20 cellular contexts compared by ENCODE assay signal in the genomic region with DNA sequence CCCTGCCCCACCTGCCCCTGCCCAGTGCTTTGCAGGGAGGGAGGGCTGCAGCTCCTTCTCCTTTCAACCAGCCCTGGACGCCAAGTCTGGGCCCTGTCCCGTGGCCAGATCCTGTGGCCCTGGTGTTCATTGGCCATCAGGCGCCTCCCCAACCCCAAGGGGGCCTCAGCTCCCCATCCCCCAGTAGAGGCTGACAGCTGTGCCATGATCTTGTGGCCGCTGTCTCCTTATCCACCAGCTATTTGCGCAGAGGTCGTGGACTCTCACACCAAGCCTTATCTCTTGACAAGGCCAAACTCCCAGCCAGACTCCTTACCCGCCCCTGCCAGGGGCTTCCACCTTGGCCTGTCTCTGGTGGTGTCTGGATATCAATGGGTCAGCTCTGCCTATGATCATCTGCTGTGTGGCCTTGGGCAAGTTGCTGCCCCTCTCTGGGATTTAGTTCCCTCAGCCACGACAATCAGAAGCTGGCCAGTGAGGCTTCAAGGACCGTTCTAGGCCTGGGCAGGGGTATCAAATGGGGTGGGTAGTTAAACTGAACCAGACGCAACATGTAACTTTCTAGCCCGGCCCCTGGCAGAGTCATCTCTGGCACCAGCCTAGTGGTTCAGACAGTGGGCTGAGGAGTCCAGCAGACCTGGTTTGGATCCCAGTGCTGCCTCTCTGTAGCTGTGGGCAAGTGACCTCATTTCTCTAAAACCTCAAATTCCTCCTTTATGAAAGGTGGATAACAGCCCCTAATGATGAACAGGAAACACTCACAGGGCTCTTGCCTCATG. TPM values are rescaled to one million over a fixed set of nuclear protein-coding genes. Genes with fewer than 3 reads are reported as not detected.
A peak's percentile ranks its signal among the peaks of the same experiment; 100 is the strongest.
DNase-seq lines count a peak whose midpoint lies in the region; ATAC-seq, FAIRE-seq and TF ChIP-seq lines count a peak whose summit lies in the region.
"Had no signal": no experiment of that assay in that cellular context is flagged by ENCODE, and none has a peak within 500 bp of the region (broad histone marks: within the 10 kb centered on the region; RNA-seq: fewer than 3 reads in every experiment).

No MANE protein-coding gene starts in this region.

- no peaks in the 10 kb centered on the region for H3K9me3 ChIP-seq in HepG2 (ENCODE audit: low read length)
- no peaks in the 10 kb centered on the region for H3K9me3 ChIP-seq in right lobe of liver
- no peaks in the 10 kb centered on the region for H3K9me3 ChIP-seq in SJCRH30 (replicated peaks)
- no peaks in the 10 kb centered on the region for H3K9me3 ChIP-seq in T-helper 17 cell (ENCODE audit: control insufficient read depth, low read length, poor library complexity, severe bottlenecking)
- H3K9me3 ChIP-seq: heart left ventricle, transverse colon had no signal

- peaks cover 7 to 25% of the 10 kb centered on the region in 2 experiments; a peak in 4 of 5 replicates for H3K27me3 ChIP-seq in HepG2 (ENCODE audit: control insufficient read depth in 1 of 2, insufficient read depth in 2 of 2, low read length in 2 of 2)
- H3K27me3 ChIP-seq in right lobe of liver, result no peaks in the 10 kb centered on the region
- peaks cover 3% of the 10 kb centered on the region; the same call in 1 of the 2 replicates for H3K27me3 ChIP-seq in SJCRH30

- H4K20me1 ChIP-seq in HepG2 (ENCODE audit: insufficient read depth, low read length), result no peaks in the 10 kb centered on the region

- CTCF ChIA-PET in HepG2 (lab: Yijun Ruan, JAX; ENCODE audit: low intra/inter-chr PET ratio, low total read pairs), result interaction anchor here (0.9 kb wide), 1 partner anchor 59 kb away, joined by 3 read pairs; no protein-coding TSS in a partner anchor

- H3K36me3 ChIP-seq in HepG2 (replicated peaks in 1 of 2; ENCODE audit: control insufficient read depth in 1 of 2, insufficient read depth in 2 of 2, low read length in 2 of 2), result no peaks in the 10 kb centered on the region
- H3K36me3 ChIP-seq in right lobe of liver, result no peaks in the 10 kb centered on the region
- H3K36me3 ChIP-seq in SJCRH30, result no peaks in the 10 kb centered on the region
- H3K36me3 ChIP-seq: heart left ventricle, transverse colon had no signal

- H3K4me1 ChIP-seq in HepG2 (ENCODE audit: insufficient read depth, low read length) (peaks cover 42% of the 10 kb centered on the region), right lobe of liver (no peaks in the 10 kb centered on the region), SJCRH30 (peaks cover 26% of the 10 kb centered on the region)

- no peaks in the 10 kb centered on the region for H3K36me3 Mint-ChIP-seq in dendritic cell treated with granulocyte-macrophage colony-stimulating factor and Interleukin-4, amounts not matched to agents 40 ng/mL and 50 ng/mL, for 4 days (ENCODE audit: low read depth)
- peaks cover 3% of the 10 kb centered on the region for H3K36me3 Mint-ChIP-seq in T-helper 17 cell (ENCODE audit: low read depth)
- H3K36me3 Mint-ChIP-seq: CD4-positive, alpha-beta memory T cell had no signal

- TF ChIP-seq EP300 in HepG2 (IDR thresholded peaks at IDR 0.05; ENCODE audit: low read depth in 2 of 2, low read length in 2 of 2), result no peak
- TF ChIP-seq EP300 in HepG2 (CRISPR knock-in tag; IDR thresholded peaks at IDR 0.05; ENCODE audit: borderline replicate concordance), result no peak

- H3K27me3 Mint-ChIP-seq in dendritic cell treated with granulocyte-macrophage colony-stimulating factor and Interleukin-4, amounts not matched to agents 40 ng/mL and 50 ng/mL, for 4 days, result peaks cover 18% of the 10 kb centered on the region
- H3K27me3 Mint-ChIP-seq in T-helper 17 cell, result peaks cover 26% of the 10 kb centered on the region

- H3K4me2 ChIP-seq in HepG2 (ENCODE audit: low read depth, low read length), result peak overlapping the region; percentile 13; the same call in 1 of the 2 replicates

- POLR2A ChIA-PET in HepG2 (lab: Yijun Ruan, JAX), result interaction anchor here (0.8 kb wide), 1 partner anchor 13 kb away, joined by 3 read pairs; no protein-coding TSS in a partner anchor

- no peak for FAIRE-seq in HepG2 (lab: Jason Lieb, UNC)
- FAIRE-seq: G401.6, keratinocyte had no signal

- no peaks in the 10 kb centered on the region for H3K79me2 ChIP-seq in HepG2 (ENCODE audit: insufficient read depth, low read length)

- peaks cover 45% of the 10 kb centered on the region for H3K4me1 Mint-ChIP-seq in dendritic cell treated with granulocyte-macrophage colony-stimulating factor and Interleukin-4, amounts not matched to agents 40 ng/mL and 50 ng/mL, for 4 days (ENCODE audit: low read depth)
- H3K4me1 Mint-ChIP-seq in T-helper 17 cell, result peaks cover 23% of the 10 kb centered on the region

- 0% methylated on average over 1 of the region's 11 CpGs for WGBS in HepG2 (ENCODE audit: low lambda C conversion rate)
- 80% methylated on average over 1 of the region's 11 CpGs for WGBS in right lobe of liver (ENCODE audit: insufficient coverage, low coverage, low lambda C conversion rate, missing lambda C conversion rate)

- in situ Hi-C loops in HepG2 (cut with HindIII; ENCODE audit: extremely low pct_ligation_motif_present, low pct_unique_long_range_greater_than_20kb), result no loop called here

- TF ChIP-seq CTCF in HepG2 (CRISPR knock-in tag; IDR thresholded peaks at IDR 0.05), result no peak
- no peak for TF ChIP-seq CTCF in right lobe of liver (IDR thresholded peaks at IDR 0.05)

- DNase-seq in HepG2 (ENCODE audit: low spot score) (no peak), right lobe of liver (no peak), SJCRH30 (peak; percentile 50 to 58), T-helper 17 cell (no peak), NCI-H524 treated with DMSO at 0.1 percent for 48 hours (lab: John Stamatoyannopoulos, UW) (no peak), SHP77 (lab: John Stamatoyannopoulos, UW) (no peak), NCI-H446 treated with DMSO at 0.1 percent for 48 hours (lab: John Stamatoyannopoulos, UW) (no peak)
- DNase-seq: activated B cell treated with CpG ODN at 0.5 μM for 24 hours; activated CD8-positive, alpha-beta memory T cell treated with anti-CD3 and anti-CD28 coated beads for 24 hours; CD4-positive, alpha-beta memory T cell; dermis blood vessel endothelial cell; HCEC 1CT; heart left ventricle; NCI-H2171 treated with DMSO at 0.1 percent for 48 hours; transverse colon had no signal

- intact Hi-C loops in HepG2 (cut with micrococcal nuclease; ENCODE audit: unreplicated experiment), result no loop called here
- intact Hi-C loops in right lobe of liver (cut with DNase I), result no loop called here
- intact Hi-C loops in dendritic cell treated with granulocyte-macrophage colony-stimulating factor and Interleukin-4, amounts not matched to agents 40 ng/mL and 50 ng/mL, for 4 days (cut with micrococcal nuclease), result no loop called here

- ATAC-seq in HepG2, result no peak
- ATAC-seq in right lobe of liver, result no peak
- no peak for ATAC-seq in T-helper 17 cell
- ATAC-seq: activated T-helper 17 cell treated with anti-CD3 and anti-CD28 coated beads, Interleukin-2, amount 50 U/mL, for 72 hours; heart left ventricle had no signal

- H3K9ac ChIP-seq in HepG2 (ENCODE audit: insufficient read depth, low read depth, low read length), result no peak overlapping the region

- BruUV-seq in HepG2 (replicated peaks; lab: Mats Ljungman, UMichigan), result no TSS peak

- H3K27ac ChIP-seq in HepG2 (ENCODE audit: extremely low read length, insufficient read depth, low read length) (no peak overlapping the region), right lobe of liver (no peak overlapping the region), SJCRH30 (peak overlapping the region; percentile 26)
- H3K27ac ChIP-seq: heart left ventricle, SK-N-MC, transverse colon had no signal

- H2AFZ ChIP-seq in HepG2 (ENCODE audit: low read length), result no peak overlapping the region

- no peak for TF ChIP-seq POLR2A in HepG2 (IDR thresholded peaks at IDR 0.05; ENCODE audit: insufficient read depth in 1 of 2, low read depth in 2 of 2, low read length in 2 of 2)
- no peak for TF ChIP-seq POLR2A in right lobe of liver (IDR thresholded peaks at IDR 0.05)

- TF ChIP-seq RAD21 in HepG2 (CRISPR knock-in tag; IDR thresholded peaks at IDR 0.05), result no peak

- H3K9me3 Mint-ChIP-seq in dendritic cell treated with granulocyte-macrophage colony-stimulating factor and Interleukin-4, amounts not matched to agents 40 ng/mL and 50 ng/mL, for 4 days, result no peaks in the 10 kb centered on the region
- H3K9me3 Mint-ChIP-seq: activated B cell treated with CpG ODN at 0.5 μM for 24 hours; activated T-helper 17 cell treated with anti-CD3 and anti-CD28 coated beads, Interleukin-2, amount 50 U/mL, for 72 hours; CD4-positive, alpha-beta memory T cell had no signal

- H3K4me3 ChIP-seq in HepG2 (replicated peaks in 1 of 3; ENCODE audit: insufficient read depth in 1 of 3, low read depth in 2 of 3, low read length in 3 of 3) (no peak overlapping the region), right lobe of liver (no peak overlapping the region), SJCRH30 (no peak overlapping the region)
- H3K4me3 ChIP-seq: heart left ventricle, SK-N-MC, transverse colon had no signal

- H3K27ac Mint-ChIP-seq in dendritic cell treated with granulocyte-macrophage colony-stimulating factor and Interleukin-4, amounts not matched to agents 40 ng/mL and 50 ng/mL, for 4 days, result peak overlapping the region; percentile 37
- no peak overlapping the region for H3K27ac Mint-ChIP-seq in T-helper 17 cell
- H3K27ac Mint-ChIP-seq: activated B cell treated with CpG ODN at 0.5 μM for 24 hours; activated T-helper 17 cell treated with anti-CD3 and anti-CD28 coated beads, Interleukin-2, amount 50 U/mL, for 72 hours had no signal

- H3K4me3 Mint-ChIP-seq in dendritic cell treated with granulocyte-macrophage colony-stimulating factor and Interleukin-4, amounts not matched to agents 40 ng/mL and 50 ng/mL, for 4 days, result no peak overlapping the region
- H3K4me3 Mint-ChIP-seq in T-helper 17 cell, result no peak overlapping the region
- H3K4me3 Mint-ChIP-seq: activated B cell treated with CpG ODN at 0.5 μM for 24 hours; activated T-helper 17 cell treated with anti-CD3 and anti-CD28 coated beads, Interleukin-2, amount 50 U/mL, for 72 hours had no signal

RNA-seq across cellular contexts. Expression of a gene that starts 3.3 kb away (rescaled TPM):
- total RNA-seq in HepG2 (2016; rRNA removed; fragmentation: Illumina TruSeq; extraction: Trizol) (0.04 and 0.24 TPM in 2 replicates), right lobe of liver (under 1 TPM; 0.18 to 0.74 (median 0.52) TPM), T-helper 17 cell (under 1 TPM in 1 of 2 donors, not detected in 1; 0.25 TPM)
- total RNA-seq in HepG2 (2016; cell fraction: cytosol; rRNA removed; fragmentation: Illumina TruSeq; extraction: Trizol; ENCODE audit: low read depth), result not detected in 2 replicates
- 0.04 and 0.09 TPM in 2 replicates for total RNA-seq in HepG2 (2016; cell fraction: insoluble cytoplasmic fraction; rRNA removed; fragmentation: Illumina TruSeq; extraction: Trizol)
- total RNA-seq in HepG2 (2016; cell fraction: membrane; rRNA removed; fragmentation: Illumina TruSeq; extraction: Trizol), result 0.06 TPM in 1 of 2 replicates, not detected in the other
- 0.19 and 0.34 TPM in 2 replicates for total RNA-seq in HepG2 (2016; cell fraction: nucleus; rRNA removed; fragmentation: Illumina TruSeq; extraction: Trizol)
- 0.13 and 0.24 TPM in 2 replicates for polyA plus RNA-seq in HepG2 (2011; rRNA removed)
- 0.21 and 0.22 TPM in 2 replicates for polyA plus RNA-seq in HepG2 (2011; cell fraction: cytosol; rRNA removed)
- polyA plus RNA-seq in HepG2 (2011; cell fraction: nucleus; rRNA removed), result 0.52 and 0.53 TPM in 2 replicates
- 0.13 and 0.17 TPM in 2 replicates for polyA plus RNA-seq in HepG2 (2012)
- polyA plus RNA-seq in HepG2 (2016; cell fraction: cytosol; fragmentation: Illumina TruSeq; extraction: Trizol; ENCODE audit: low read depth), result not detected in 2 replicates
- polyA plus RNA-seq in HepG2 (2016; cell fraction: insoluble cytoplasmic fraction; fragmentation: Illumina TruSeq; extraction: Trizol; ENCODE audit: low read depth), result 0.10 TPM in 1 of 2 replicates, not detected in the other
- 0.03 TPM in 1 of 2 replicates, not detected in the other for polyA plus RNA-seq in HepG2 (2016; cell fraction: membrane; fragmentation: Illumina TruSeq; extraction: Trizol; ENCODE audit: low read depth)
- polyA plus RNA-seq in HepG2 (2016; cell fraction: nucleus; fragmentation: Illumina TruSeq; extraction: Trizol; ENCODE audit: insufficient read depth, low read depth), result 0.20 TPM in 1 of 2 replicates, not detected in the other
- 0.07 and 0.52 TPM in 2 replicates for polyA minus RNA-seq in HepG2 (2011; rRNA and poly(A)+ RNA removed; ENCODE audit: low replicate concordance)
- 0.20 and 0.26 TPM in 2 replicates for polyA minus RNA-seq in HepG2 (2011; cell fraction: cytosol; rRNA and poly(A)+ RNA removed)
- polyA minus RNA-seq in HepG2 (2011; cell fraction: nucleus; rRNA and poly(A)+ RNA removed), result 0.50 and 0.52 TPM in 2 replicates
- total RNA-seq in SJCRH30 (2014; rRNA removed; shearing (Covaris generic)), result 0.45 and 0.51 TPM in 2 replicates
- polyA plus RNA-seq: CD4-positive, alpha-beta memory T cell had no signal

RNA-seq across cellular contexts. Expression of a gene that starts 21.0 kb away (rescaled TPM):
- total RNA-seq in HepG2 (2016; rRNA removed; fragmentation: Illumina TruSeq; extraction: Trizol) (62.4 and 66.7 TPM in 2 replicates), right lobe of liver (10 to 100 TPM; 26.0 to 52.4 (median 30.9) TPM), T-helper 17 cell (10 to 100 TPM; 35.0 to 37.8 TPM)
- total RNA-seq in HepG2 (2016; cell fraction: cytosol; rRNA removed; fragmentation: Illumina TruSeq; extraction: Trizol; ENCODE audit: low read depth), result 33.8 and 35.1 TPM in 2 replicates
- 67.4 and 70.9 TPM in 2 replicates for total RNA-seq in HepG2 (2016; cell fraction: insoluble cytoplasmic fraction; rRNA removed; fragmentation: Illumina TruSeq; extraction: Trizol)
- 51.3 and 59.4 TPM in 2 replicates for total RNA-seq in HepG2 (2016; cell fraction: membrane; rRNA removed; fragmentation: Illumina TruSeq; extraction: Trizol)
- total RNA-seq in HepG2 (2016; cell fraction: nucleus; rRNA removed; fragmentation: Illumina TruSeq; extraction: Trizol), result 32.1 and 40.4 TPM in 2 replicates
- 48.0 and 53.7 TPM in 2 replicates for polyA plus RNA-seq in HepG2 (2011; rRNA removed)
- polyA plus RNA-seq in HepG2 (2011; cell fraction: cytosol; rRNA removed), result 54.6 and 63.8 TPM in 2 replicates
- 23.5 and 23.9 TPM in 2 replicates for polyA plus RNA-seq in HepG2 (2011; cell fraction: nucleus; rRNA removed)
- 39.6 and 48.9 TPM in 2 replicates for polyA plus RNA-seq in HepG2 (2012)
- polyA plus RNA-seq in HepG2 (2016; cell fraction: cytosol; fragmentation: Illumina TruSeq; extraction: Trizol; ENCODE audit: low read depth), result 32.8 and 40.4 TPM in 2 replicates
- polyA plus RNA-seq in HepG2 (2016; cell fraction: insoluble cytoplasmic fraction; fragmentation: Illumina TruSeq; extraction: Trizol; ENCODE audit: low read depth), result 70.8 and 86.6 TPM in 2 replicates
- polyA plus RNA-seq in HepG2 (2016; cell fraction: membrane; fragmentation: Illumina TruSeq; extraction: Trizol; ENCODE audit: low read depth), result 45.9 and 53.3 TPM in 2 replicates
- 58.4 and 69.5 TPM in 2 replicates for polyA plus RNA-seq in HepG2 (2016; cell fraction: nucleus; fragmentation: Illumina TruSeq; extraction: Trizol; ENCODE audit: insufficient read depth, low read depth)
- polyA minus RNA-seq in HepG2 (2011; rRNA and poly(A)+ RNA removed; ENCODE audit: low replicate concordance), result 12.2 and 41.8 TPM in 2 replicates
- 16.1 and 26.3 TPM in 2 replicates for polyA minus RNA-seq in HepG2 (2011; cell fraction: cytosol; rRNA and poly(A)+ RNA removed)
- 10.3 and 14.2 TPM in 2 replicates for polyA minus RNA-seq in HepG2 (2011; cell fraction: nucleus; rRNA and poly(A)+ RNA removed)
- 76.0 and 78.6 TPM in 2 replicates for total RNA-seq in SJCRH30 (2014; rRNA removed; shearing (Covaris generic))

RNA-seq across cellular contexts. Expression of a gene that starts 27.6 kb away (rescaled TPM):
- total RNA-seq in HepG2 (2016; rRNA removed; fragmentation: Illumina TruSeq; extraction: Trizol) (5.5 and 7.2 TPM in 2 replicates), right lobe of liver (10 to 100 TPM; 10.2 to 28.2 (median 15.8) TPM), T-helper 17 cell (100 to 1,000 TPM; 173 to 175 TPM)
- 2.9 and 3.9 TPM in 2 replicates for total RNA-seq in HepG2 (2016; cell fraction: cytosol; rRNA removed; fragmentation: Illumina TruSeq; extraction: Trizol; ENCODE audit: low read depth)
- 6.3 and 7.8 TPM in 2 replicates for total RNA-seq in HepG2 (2016; cell fraction: insoluble cytoplasmic fraction; rRNA removed; fragmentation: Illumina TruSeq; extraction: Trizol)
- 4.2 TPM in 2 replicates for total RNA-seq in HepG2 (2016; cell fraction: membrane; rRNA removed; fragmentation: Illumina TruSeq; extraction: Trizol)
- total RNA-seq in HepG2 (2016; cell fraction: nucleus; rRNA removed; fragmentation: Illumina TruSeq; extraction: Trizol), result 6.1 and 7.9 TPM in 2 replicates
- 5.6 and 6.8 TPM in 2 replicates for polyA plus RNA-seq in HepG2 (2011; rRNA removed)
- polyA plus RNA-seq in HepG2 (2011; cell fraction: cytosol; rRNA removed), result 4.7 and 5.2 TPM in 2 replicates
- polyA plus RNA-seq in HepG2 (2011; cell fraction: nucleus; rRNA removed), result 14.7 and 14.9 TPM in 2 replicates
- polyA plus RNA-seq in HepG2 (2012), result 7.7 and 14.1 TPM in 2 replicates
- polyA plus RNA-seq in HepG2 (2016; cell fraction: cytosol; fragmentation: Illumina TruSeq; extraction: Trizol; ENCODE audit: low read depth), result 1.7 and 2.4 TPM in 2 replicates
- polyA plus RNA-seq in HepG2 (2016; cell fraction: insoluble cytoplasmic fraction; fragmentation: Illumina TruSeq; extraction: Trizol; ENCODE audit: low read depth), result 14.2 and 15.7 TPM in 2 replicates
- polyA plus RNA-seq in HepG2 (2016; cell fraction: membrane; fragmentation: Illumina TruSeq; extraction: Trizol; ENCODE audit: low read depth), result 4.5 and 4.6 TPM in 2 replicates
- 19.3 and 21.5 TPM in 2 replicates for polyA plus RNA-seq in HepG2 (2016; cell fraction: nucleus; fragmentation: Illumina TruSeq; extraction: Trizol; ENCODE audit: insufficient read depth, low read depth)
- 8.3 and 16.3 TPM in 2 replicates for polyA minus RNA-seq in HepG2 (2011; rRNA and poly(A)+ RNA removed; ENCODE audit: low replicate concordance)
- 6.0 and 8.5 TPM in 2 replicates for polyA minus RNA-seq in HepG2 (2011; cell fraction: cytosol; rRNA and poly(A)+ RNA removed)
- 4.0 and 7.2 TPM in 2 replicates for polyA minus RNA-seq in HepG2 (2011; cell fraction: nucleus; rRNA and poly(A)+ RNA removed)
- 91.2 and 96.2 TPM in 2 replicates for total RNA-seq in SJCRH30 (2014; rRNA removed; shearing (Covaris generic))

RNA-seq across cellular contexts. Expression of a gene that starts 39.6 kb away (rescaled TPM):
- 30.6 and 31.7 TPM in 2 replicates for total RNA-seq in HepG2 (2016; rRNA removed; fragmentation: Illumina TruSeq; extraction: Trizol)
- 3.7 and 4.0 TPM in 2 replicates for total RNA-seq in HepG2 (2016; cell fraction: cytosol; rRNA removed; fragmentation: Illumina TruSeq; extraction: Trizol; ENCODE audit: low read depth)
- 28.9 and 29.6 TPM in 2 replicates for total RNA-seq in HepG2 (2016; cell fraction: insoluble cytoplasmic fraction; rRNA removed; fragmentation: Illumina TruSeq; extraction: Trizol)
- 7.7 and 9.6 TPM in 2 replicates for total RNA-seq in HepG2 (2016; cell fraction: membrane; rRNA removed; fragmentation: Illumina TruSeq; extraction: Trizol)
- 12.3 and 14.5 TPM in 2 replicates for total RNA-seq in HepG2 (2016; cell fraction: nucleus; rRNA removed; fragmentation: Illumina TruSeq; extraction: Trizol)
- 36.4 and 36.6 TPM in 2 replicates for polyA plus RNA-seq in HepG2 (2011; rRNA removed)
- 34.1 and 41.6 TPM in 2 replicates for polyA plus RNA-seq in HepG2 (2011; cell fraction: cytosol; rRNA removed)
- polyA plus RNA-seq in HepG2 (2011; cell fraction: nucleus; rRNA removed), result 22.4 and 24.6 TPM in 2 replicates
- polyA plus RNA-seq in HepG2 (2012), result 16.7 and 20.9 TPM in 2 replicates
- polyA plus RNA-seq in HepG2 (2016; cell fraction: cytosol; fragmentation: Illumina TruSeq; extraction: Trizol; ENCODE audit: low read depth), result 2.2 and 2.9 TPM in 2 replicates
- polyA plus RNA-seq in HepG2 (2016; cell fraction: insoluble cytoplasmic fraction; fragmentation: Illumina TruSeq; extraction: Trizol; ENCODE audit: low read depth), result 27.1 and 29.0 TPM in 2 replicates
- polyA plus RNA-seq in HepG2 (2016; cell fraction: membrane; fragmentation: Illumina TruSeq; extraction: Trizol; ENCODE audit: low read depth), result 5.2 and 5.4 TPM in 2 replicates
- 22.0 and 25.1 TPM in 2 replicates for polyA plus RNA-seq in HepG2 (2016; cell fraction: nucleus; fragmentation: Illumina TruSeq; extraction: Trizol; ENCODE audit: insufficient read depth, low read depth)
- polyA minus RNA-seq in HepG2 (2011; rRNA and poly(A)+ RNA removed; ENCODE audit: low replicate concordance), result 25.4 and 32.0 TPM in 2 replicates
- polyA minus RNA-seq in HepG2 (2011; cell fraction: cytosol; rRNA and poly(A)+ RNA removed), result 11.0 and 12.9 TPM in 2 replicates
- 5.2 and 5.3 TPM in 2 replicates for polyA minus RNA-seq in HepG2 (2011; cell fraction: nucleus; rRNA and poly(A)+ RNA removed)
- total RNA-seq in right lobe of liver, result 10 to 100 TPM in 3 of 6 experiments, 1 to 10 TPM in 3; 9.1 to 30.7 (median 14.9) TPM
- 26.7 and 30.4 TPM in 2 replicates for total RNA-seq in SJCRH30 (2014; rRNA removed; shearing (Covaris generic))
- total RNA-seq in T-helper 17 cell, result 10 to 100 TPM; 17.0 to 21.2 TPM

RNA-seq across cellular contexts. Expression of a gene that starts 44.4 kb away (rescaled TPM):
- total RNA-seq in HepG2 (2016; rRNA removed; fragmentation: Illumina TruSeq; extraction: Trizol) (0.31 and 0.35 TPM in 2 replicates), right lobe of liver (not detected), T-helper 17 cell (under 1 TPM; 0.29 to 0.30 TPM)
- total RNA-seq in HepG2 (2016; cell fraction: cytosol; rRNA removed; fragmentation: Illumina TruSeq; extraction: Trizol; ENCODE audit: low read depth), result not detected in 2 replicates
- 0.16 and 0.45 TPM in 2 replicates for total RNA-seq in HepG2 (2016; cell fraction: insoluble cytoplasmic fraction; rRNA removed; fragmentation: Illumina TruSeq; extraction: Trizol)
- 0.19 and 0.34 TPM in 2 replicates for total RNA-seq in HepG2 (2016; cell fraction: membrane; rRNA removed; fragmentation: Illumina TruSeq; extraction: Trizol)
- 0.59 TPM in 1 of 2 replicates, not detected in the other for total RNA-seq in HepG2 (2016; cell fraction: nucleus; rRNA removed; fragmentation: Illumina TruSeq; extraction: Trizol)
- 0.24 and 0.38 TPM in 2 replicates for polyA plus RNA-seq in HepG2 (2011; rRNA removed)
- 0.12 and 0.19 TPM in 2 replicates for polyA plus RNA-seq in HepG2 (2011; cell fraction: cytosol; rRNA removed)
- polyA plus RNA-seq in HepG2 (2011; cell fraction: nucleus; rRNA removed), result 0.57 and 1.3 TPM in 2 replicates
- polyA plus RNA-seq in HepG2 (2012), result 0.35 and 0.38 TPM in 2 replicates
- 0.07 and 0.11 TPM in 2 replicates for polyA plus RNA-seq in HepG2 (2016; cell fraction: cytosol; fragmentation: Illumina TruSeq; extraction: Trizol; ENCODE audit: low read depth)
- 0.21 TPM in 2 replicates for polyA plus RNA-seq in HepG2 (2016; cell fraction: insoluble cytoplasmic fraction; fragmentation: Illumina TruSeq; extraction: Trizol; ENCODE audit: low read depth)
- 0.10 and 0.25 TPM in 2 replicates for polyA plus RNA-seq in HepG2 (2016; cell fraction: membrane; fragmentation: Illumina TruSeq; extraction: Trizol; ENCODE audit: low read depth)
- polyA plus RNA-seq in HepG2 (2016; cell fraction: nucleus; fragmentation: Illumina TruSeq; extraction: Trizol; ENCODE audit: insufficient read depth, low read depth), result 0.45 and 0.79 TPM in 2 replicates
- polyA minus RNA-seq in HepG2 (2011; rRNA and poly(A)+ RNA removed; ENCODE audit: low replicate concordance), result 0.84 TPM in 1 of 2 replicates, not detected in the other
- polyA minus RNA-seq in HepG2 (2011; cell fraction: cytosol; rRNA and poly(A)+ RNA removed), result not detected in 2 replicates
- 0.62 and 0.64 TPM in 2 replicates for polyA minus RNA-seq in HepG2 (2011; cell fraction: nucleus; rRNA and poly(A)+ RNA removed)
- 0.15 TPM in 1 of 2 replicates, not detected in the other for total RNA-seq in SJCRH30 (2014; rRNA removed; shearing (Covaris generic))
- total RNA-seq: activated B cell treated with CpG ODN at 0.5 μM for 24 hours; CD4-positive, alpha-beta memory T cell; transverse colon had no signal
- polyA plus RNA-seq: CD4-positive, alpha-beta memory T cell had no signal

Comparison
In these comparisons a context has a peak if more than half of its experiments do, and no peak if none do; other contexts are left out.
1. DNase-seq: peak in SJCRH30 (2 of 2); none in HepG2 (single experiment), right lobe of liver (0 of 3), T-helper 17 cell (0 of 3), NCI-H524 treated with DMSO at 0.1 percent for 48 hours (single experiment), SHP77 (0 of 2) and NCI-H446 treated with DMSO at 0.1 percent for 48 hours (single experiment).